In the genomic region with DNA sequence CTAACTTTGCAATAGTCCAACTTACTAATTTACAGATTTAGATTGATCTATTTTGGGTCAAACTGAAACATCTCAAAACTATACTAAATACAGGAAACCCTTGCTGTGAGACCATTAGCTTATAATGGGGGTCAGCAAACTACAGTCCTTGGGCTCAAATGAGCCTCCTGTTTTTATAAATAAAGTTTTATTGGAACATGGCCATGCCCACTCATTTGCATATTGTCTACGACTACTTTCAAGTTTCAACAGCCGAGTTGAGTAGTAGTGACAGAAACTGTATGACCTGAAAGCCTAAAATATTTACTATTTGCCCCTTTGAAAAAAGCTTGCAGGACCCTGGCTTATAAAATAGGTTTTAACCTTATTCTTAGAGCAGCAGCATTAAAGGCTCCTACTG, we compare ENCODE assay signal across 19 cellular contexts.
DNase-seq lines count a peak whose midpoint lies in the region; ATAC-seq, FAIRE-seq and TF ChIP-seq lines count a peak whose summit lies in the region.
"Had no signal": no experiment of that assay in that cellular context is flagged by ENCODE, and none has a peak within 500 bp of the region (broad histone marks: within the 10 kb centered on the region; RNA-seq: fewer than 3 reads in every experiment).

No MANE protein-coding gene starts in this region.

- TF ChIP-seq CTCF in GM12865 (IDR thresholded peaks at IDR 0.05; ENCODE audit: insufficient read depth, low read depth, low read length, missing control alignments) (no peak), MM.1S (IDR thresholded peaks at IDR 0.05; ENCODE audit: low read length) (no peak), GM12878 (IDR thresholded peaks at IDR 0.05 in 2 of 3, conservative IDR thresholded peaks at IDR 0.05 in 1 of 3; ENCODE audit: control insufficient read depth in 2 of 3, extremely low read depth in 1 of 3, insufficient read depth in 1 of 3, low read depth in 3 of 3, low read length in 3 of 3) (no peak), thyroid gland (IDR thresholded peaks at IDR 0.05) (no peak), osteocyte (IDR thresholded peaks at IDR 0.05) (no peak)

- H3K36me3 Mint-ChIP-seq in osteocyte (ENCODE audit: unreplicated experiment) = peaks cover 37% of the 10 kb centered on the region
- H3K36me3 Mint-ChIP-seq: CD14-positive monocyte had no signal

- H3K27ac Mint-ChIP-seq in osteocyte (ENCODE audit: unreplicated experiment) = no peak overlapping the region
- H3K27ac Mint-ChIP-seq: CD4-positive, alpha-beta memory T cell had no signal

- BruUV-seq in GM12878 (replicated peaks; lab: Mats Ljungman, UMichigan) = no TSS peak

- intact Hi-C loops in GM12878 (cut with micrococcal nuclease; ENCODE audit: unreplicated experiment) (no loop called here), thyroid gland (cut with DNase I) (no loop called here)

- POLR2A ChIA-PET in GM12878 (lab: Charles Lee) = interaction anchor here (0.5 kb wide), 1 partner anchor 164 kb away, joined by 3 read pairs; no protein-coding TSS in a partner anchor

- no peaks in the 10 kb centered on the region for H3K9me3 ChIP-seq in MM.1S (replicated peaks; ENCODE audit: insufficient read depth, low read length)
- peaks cover 4% of the 10 kb centered on the region; the same call in 2 of the 3 replicates for H3K9me3 ChIP-seq in GM12878 (replicated peaks; ENCODE audit: control insufficient read depth, insufficient read depth, low read length)
- no peaks in the 10 kb centered on the region for H3K9me3 ChIP-seq in thyroid gland
- H3K9me3 ChIP-seq: BLaER1, HAP-1 had no signal

- no peak for TF ChIP-seq POLR2A in GM12878 (IDR thresholded peaks at IDR 0.05; ENCODE audit: low read depth, low read length)
- no peak for TF ChIP-seq POLR2A in thyroid gland (IDR thresholded peaks at IDR 0.05)

- no peaks in the 10 kb centered on the region for H3K27me3 Mint-ChIP-seq in osteocyte (ENCODE audit: unreplicated experiment)
- H3K27me3 Mint-ChIP-seq: CD4-positive, alpha-beta memory T cell had no signal

- FAIRE-seq in GM12878 (lab: Jason Lieb, UNC) = no peak
- FAIRE-seq: HTR-8/SVneo had no signal

- H3K27ac ChIP-seq in MM.1S (ENCODE audit: low read length) (peak overlapping the region; percentile 98), GM12878 (ENCODE audit: control insufficient read depth, insufficient read depth) (peak overlapping the region; percentile 40; the same call in 1 of the 2 replicates), thyroid gland (peak overlapping the region; percentile 72 to 97 (median 89))
- H3K27ac ChIP-seq: 22Rv1, BLaER1 had no signal

- H3K4me3 ChIP-seq in GM12865 (ENCODE audit: low read depth, low read length) (no peak overlapping the region), MM.1S (ENCODE audit: low read length) (peak overlapping the region; percentile 48), GM12878 (no peak overlapping the region), thyroid gland (replicated peaks in 1 of 3) (no peak overlapping the region)
- H3K4me3 ChIP-seq: BLaER1, HAP-1 had no signal

- TF ChIP-seq RAD21 in GM12878 (IDR thresholded peaks at IDR 0.05; ENCODE audit: insufficient read depth, low read depth, low read length) = no peak

- peak overlapping the region; percentile 81 for H3K9ac ChIP-seq in MM.1S (ENCODE audit: low read length)
- H3K9ac ChIP-seq in GM12878 (ENCODE audit: control insufficient read depth, insufficient read depth, low read length) = no peak overlapping the region
- H3K9ac ChIP-seq: BLaER1 had no signal

- no peak overlapping the region for H3K4me3 Mint-ChIP-seq in osteocyte (ENCODE audit: unreplicated experiment)
- H3K4me3 Mint-ChIP-seq: CD14-positive monocyte; CD4-positive, alpha-beta memory T cell had no signal

- no peaks in the 10 kb centered on the region for H3K4me1 Mint-ChIP-seq in osteocyte (ENCODE audit: unreplicated experiment)
- H3K4me1 Mint-ChIP-seq: CD4-positive, alpha-beta memory T cell had no signal

- RAD21 ChIA-PET in GM12878 (lab: Charles Lee; ENCODE audit: unreplicated experiment) = interaction anchor here (0.8 kb wide), 1 partner anchor 159 kb away, joined by 3 read pairs; no protein-coding TSS in a partner anchor

- no peaks in the 10 kb centered on the region for H3K9me2 ChIP-seq in MM.1S (replicated peaks; ENCODE audit: insufficient read depth, low read length)

- no peak for TF ChIP-seq EP300 in GM12878 (IDR thresholded peaks at IDR 0.05; ENCODE audit: borderline replicate concordance in 1 of 2, control insufficient read depth in 1 of 2, low read depth in 2 of 2, low read length in 2 of 2)

- H3K36me3 ChIP-seq in MM.1S (replicated peaks; ENCODE audit: insufficient read depth, low read length) (no peaks in the 10 kb centered on the region), GM12878 (ENCODE audit: control insufficient read depth in 2 of 2, insufficient read depth in 2 of 2, low read length in 1 of 2) (peaks cover 11 to 13% of the 10 kb centered on the region in 2 experiments), thyroid gland (peaks cover 0 to 3% of the 10 kb centered on the region in 2 donors)

- no peaks in the 10 kb centered on the region for H3K27me3 ChIP-seq in MM.1S (replicated peaks; ENCODE audit: insufficient read depth, low read length)
- H3K27me3 ChIP-seq in GM12878 (replicated peaks in 1 of 2; ENCODE audit: control insufficient read depth in 2 of 2, insufficient read depth in 2 of 2, low read length in 1 of 2) = no peaks in the 10 kb centered on the region
- no peaks in the 10 kb centered on the region for H3K27me3 ChIP-seq in thyroid gland
- H3K27me3 ChIP-seq: BLaER1 had no signal

- in situ Hi-C loops in GM12878 (cut with MboI) = no loop called here

- peaks cover 4% of the 10 kb centered on the region for H3K9me3 Mint-ChIP-seq in osteocyte (ENCODE audit: unreplicated experiment)

- SMC1A ChIA-PET in GM12878 (lab: Charles Lee; ENCODE audit: uncharacterized antibody, unreplicated experiment) = interaction anchor here (1.0 to 1.5 kb wide), 2 partner anchors 46 to 146 kb away, joined by 3 to 6 read pairs; no protein-coding TSS in a partner anchor

- H3K4me2 ChIP-seq in MM.1S (ENCODE audit: low read depth, low read length) (peak overlapping the region; percentile 78), GM12878 (ENCODE audit: control insufficient read depth, insufficient read depth) (no peak overlapping the region)
- H3K4me2 ChIP-seq: BLaER1 had no signal

- no peak for ATAC-seq in GM12878
- no peak for ATAC-seq in HG02571 (IDR thresholded peaks at IDR 0.05; ENCODE audit: unreplicated experiment)
- ATAC-seq in GM21737 (IDR thresholded peaks at IDR 0.05; ENCODE audit: unreplicated experiment) = no peak

- H3F3A ChIP-seq in MM.1S (ENCODE audit: insufficient read depth, low read length) = peaks cover 33% of the 10 kb centered on the region

- H3K79me2 ChIP-seq in MM.1S (ENCODE audit: low read length) (no peaks in the 10 kb centered on the region), GM12878 (ENCODE audit: control insufficient read depth, insufficient read depth, low read length) (no peaks in the 10 kb centered on the region)

- CTCF ChIA-PET in GM12878 (lab: Yijun Ruan, JAX) = interaction anchor here (1.2 kb wide), 1 partner anchor 23 kb away, joined by 3 read pairs; no protein-coding TSS in a partner anchor

- H4K20me1 ChIP-seq in MM.1S (ENCODE audit: insufficient read depth, low read length) (no peaks in the 10 kb centered on the region), GM12878 (ENCODE audit: control insufficient read depth, insufficient read depth) (no peaks in the 10 kb centered on the region)
- H4K20me1 ChIP-seq: BLaER1 had no signal

- WGBS in GM12878 (ENCODE audit: insufficient coverage, insufficient replicate concordance, low lambda C conversion rate, missing lambda C conversion rate) = 36% methylated on average over 2 of the region's 2 CpGs
- 93 to 97% methylated on average over 2 of the region's 2 CpGs for WGBS in thyroid gland, 2 donors

- peak overlapping the region; percentile 2 for H2AFZ ChIP-seq in MM.1S (ENCODE audit: low read length)
- no peak overlapping the region for H2AFZ ChIP-seq in GM12878 (ENCODE audit: control insufficient read depth, low read depth, low read length)

- DNase-seq in GM12865 (ENCODE audit: low read depth) (peak; percentile 46), MM.1S (peak; percentile 39), GM12878 (ENCODE audit: low read depth, low spot score) (no peak), thyroid gland (no peak), osteocyte (ENCODE audit: extremely low spot score, unreplicated experiment) (no peak)
- DNase-seq: CD4-positive, alpha-beta memory T cell; DMS153; DMS79; GDM1; IMR-90; Kasumi-1; KBM-7 had no signal

- peaks cover 49% of the 10 kb centered on the region for H3K4me1 ChIP-seq in MM.1S (ENCODE audit: low read length)
- H3K4me1 ChIP-seq in GM12878 (ENCODE audit: control insufficient read depth, insufficient read depth, low read length) = peaks cover 35% of the 10 kb centered on the region
- H3K4me1 ChIP-seq in thyroid gland = peaks cover 14 to 15% of the 10 kb centered on the region in 2 donors
- H3K4me1 ChIP-seq: BLaER1, HAP-1 had no signal

TF ChIP-seq in GM12878, 131 proteins besides CTCF, POLR2A, EP300 and RAD21 (continues in another document):
- TF ChIP-seq POU2F2 (IDR thresholded peaks at IDR 0.05; ENCODE audit: borderline replicate concordance, low read depth, low read length) = peak; percentile 81; the same call in 2 of the 3 replicates
- TF ChIP-seq, protein P1, sequence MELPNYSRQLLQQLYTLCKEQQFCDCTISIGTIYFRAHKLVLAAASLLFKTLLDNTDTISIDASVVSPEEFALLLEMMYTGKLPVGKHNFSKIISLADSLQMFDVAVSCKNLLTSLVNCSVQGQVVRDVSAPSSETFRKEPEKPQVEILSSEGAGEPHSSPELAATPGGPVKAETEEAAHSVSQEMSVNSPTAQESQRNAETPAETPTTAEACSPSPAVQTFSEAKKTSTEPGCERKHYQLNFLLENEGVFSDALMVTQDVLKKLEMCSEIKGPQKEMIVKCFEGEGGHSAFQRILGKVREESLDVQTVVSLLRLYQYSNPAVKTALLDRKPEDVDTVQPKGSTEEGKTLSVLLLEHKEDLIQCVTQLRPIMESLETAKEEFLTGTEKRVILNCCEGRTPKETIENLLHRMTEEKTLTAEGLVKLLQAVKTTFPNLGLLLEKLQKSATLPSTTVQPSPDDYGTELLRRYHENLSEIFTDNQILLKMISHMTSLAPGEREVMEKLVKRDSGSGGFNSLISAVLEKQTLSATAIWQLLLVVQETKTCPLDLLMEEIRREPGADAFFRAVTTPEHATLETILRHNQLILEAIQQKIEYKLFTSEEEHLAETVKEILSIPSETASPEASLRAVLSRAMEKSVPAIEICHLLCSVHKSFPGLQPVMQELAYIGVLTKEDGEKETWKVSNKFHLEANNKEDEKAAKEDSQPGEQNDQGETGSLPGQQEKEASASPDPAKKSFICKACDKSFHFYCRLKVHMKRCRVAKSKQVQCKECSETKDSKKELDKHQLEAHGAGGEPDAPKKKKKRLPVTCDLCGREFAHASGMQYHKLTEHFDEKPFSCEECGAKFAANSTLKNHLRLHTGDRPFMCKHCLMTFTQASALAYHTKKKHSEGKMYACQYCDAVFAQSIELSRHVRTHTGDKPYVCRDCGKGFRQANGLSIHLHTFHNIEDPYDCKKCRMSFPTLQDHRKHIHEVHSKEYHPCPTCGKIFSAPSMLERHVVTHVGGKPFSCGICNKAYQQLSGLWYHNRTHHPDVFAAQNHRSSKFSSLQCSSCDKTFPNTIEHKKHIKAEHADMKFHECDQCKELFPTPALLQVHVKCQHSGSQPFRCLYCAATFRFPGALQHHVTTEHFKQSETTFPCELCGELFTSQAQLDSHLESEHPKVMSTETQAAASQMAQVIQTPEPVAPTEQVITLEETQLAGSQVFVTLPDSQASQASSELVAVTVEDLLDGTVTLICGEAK (IDR thresholded peaks at IDR 0.05; ENCODE audit: borderline replicate concordance) = peak; percentile 92

Comparison
In these comparisons a context has a peak if more than half of its experiments do, and no peak if none do; other contexts are left out.
1. DNase-seq: peak in GM12865 (single experiment) and MM.1S (single experiment); none in GM12878 (single experiment), thyroid gland (0 of 2) and osteocyte (single experiment).
2. H3K27ac ChIP-seq: peak in every context shown above with its lines; median percentile 98 in MM.1S; 89 in thyroid gland; 40 in GM12878.